8 cellular contexts compared by ENCODE assay signal in the genomic region with DNA sequence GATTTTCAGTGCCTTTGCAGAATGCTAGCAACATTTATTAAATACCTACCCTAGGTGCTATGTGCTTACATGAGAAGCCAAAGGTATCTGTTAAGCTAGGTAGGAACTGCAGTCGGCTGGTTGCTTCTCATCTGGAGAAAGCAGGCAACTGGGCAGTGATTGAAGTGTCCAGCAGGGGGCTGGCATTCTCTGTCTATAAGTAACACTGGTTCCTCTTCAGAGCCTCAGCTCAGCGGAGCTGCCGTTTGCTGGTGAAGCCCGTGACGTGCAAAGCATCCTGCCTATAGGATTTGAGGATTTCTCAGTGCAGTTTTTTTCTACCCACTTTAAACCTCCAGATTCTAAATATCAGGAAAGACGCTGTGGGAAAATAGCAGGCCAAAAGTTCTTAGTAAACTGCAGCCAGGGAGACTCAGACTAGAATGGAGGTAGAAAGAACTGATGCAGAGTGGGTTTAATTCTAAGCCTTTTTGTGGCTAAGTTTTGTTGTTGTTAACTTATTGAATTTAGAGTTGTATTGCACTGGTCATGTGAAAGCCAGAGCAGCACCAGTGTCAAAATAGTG. TPM values are rescaled to one million over a fixed set of nuclear protein-coding genes. Genes with fewer than 3 reads are reported as not detected.
DNase-seq lines count a peak whose midpoint lies in the region; ATAC-seq and TF ChIP-seq lines count a peak whose summit lies in the region.

TSS of gene GRPR (plus strand) at position 344 of the 565 bp plus-strand sequence. CDS start 389 bp downstream, outside the sequence.

- ATAC-seq in HG02610 (IDR thresholded peaks at IDR 0.05; ENCODE audit: unreplicated experiment) (peak; percentile 51), left ventricle myocardium superior (peak; percentile 89), GM21390 (IDR thresholded peaks at IDR 0.05; ENCODE audit: unreplicated experiment) (no peak)

- 0 to 3% (median 0%) methylated on average over 2 to 6 of the region's 6 CpGs for WGBS in adrenal gland, 4 donors

- H3K27me3 ChIP-seq in adrenal gland, result peaks cover 22% of the 10 kb centered on the region

- DNase-seq in GM10266 (ENCODE audit: extremely low spot score) (peak; percentile 23), NCI-H1092 treated with DMSO at 0.1 percent for 48 hours (lab: John Stamatoyannopoulos, UW) (peak; percentile 90), SKM-1 treated with dmso at 0.1 percent for 144 hours (lab: John Stamatoyannopoulos, UW; ENCODE audit: unreplicated experiment) (peak; percentile 60), adrenal gland (peak; percentile 74 to 93 (median 85)), left ventricle myocardium superior (peak; percentile 73), putamen (ENCODE audit: low spot score) (peak; percentile 45)

- TF ChIP-seq POLR2A in adrenal gland (IDR thresholded peaks at IDR 0.05), result no peak

- H3K27ac ChIP-seq in adrenal gland, result no peak within 1 kb of the TSS

- no peaks in the 10 kb centered on the region for H3K4me1 ChIP-seq in adrenal gland (replicated peaks in 1 of 2)

- H3K36me3 ChIP-seq in adrenal gland (replicated peaks in 1 of 2), result no peaks in the 10 kb centered on the region

- intact Hi-C loops in adrenal gland (cut with DNase I) (loop anchor here in 1 of 2 donors (10.0 kb wide), 1 partner anchor 321 kb away; no protein-coding TSS in a partner anchor), left ventricle myocardium superior (cut with micrococcal nuclease) (no loop called here)

- TF ChIP-seq CTCF in GM10266 (IDR thresholded peaks at IDR 0.05; ENCODE audit: control insufficient read depth, insufficient read depth, low read depth, missing control alignments) (peak; percentile 67), adrenal gland (IDR thresholded peaks at IDR 0.05) (peak; percentile 48 to 75 (median 71))

- H3K9me3 ChIP-seq in adrenal gland (replicated peaks in 1 of 3), result no peaks in the 10 kb centered on the region

- H3K4me3 ChIP-seq in adrenal gland, result no peak within 1 kb of the TSS

RNA-seq across cellular contexts. Expression of gene GRPR, which starts in this region (rescaled TPM):
- total RNA-seq in adrenal gland (under 1 TPM in 5 of 8 donors, not detected in 3; 0.11 to 0.85 (median 0.27) TPM), left ventricle myocardium superior (0.22 TPM)
- polyA plus RNA-seq in adrenal gland, result under 1 TPM in 2 of 3 donors, not detected in 1; 0.07 to 0.15 TPM

Comparison
In these comparisons a context has a peak if more than half of its experiments do, and no peak if none do; other contexts are left out.
1. Peak in DNase-seq in adrenal gland; RNA of the gene not detected or under 1 TPM.
2. Peak in DNase-seq and ATAC-seq in left ventricle myocardium superior; RNA of the gene not detected or under 1 TPM.
3. DNase-seq: peak in every context shown above with its lines; median percentile 90 in NCI-H1092 treated with DMSO at 0.1 percent for 48 hours; 85 in adrenal gland; 73 in left ventricle myocardium superior; 60 in SKM-1 treated with dmso at 0.1 percent for 144 hours; 45 in putamen; 23 in GM10266.